10 cellular contexts compared by ENCODE assay signal in genomic region chr9:95031711-95032461, GRCh38.
DNase-seq lines count a peak whose midpoint lies in the region; ATAC-seq, FAIRE-seq and TF ChIP-seq lines count a peak whose summit lies in the region.
"Had no signal": no experiment of that assay in that cellular context is flagged by ENCODE, and none has a peak within 500 bp of the region (broad histone marks: within the 10 kb centered on the region; RNA-seq: fewer than 3 reads in every experiment).

No MANE protein-coding gene starts in this region.

- peak overlapping the region in 1 of 2 experiments; percentile 2; a peak in 1 of 4 replicates for H4K8ac ChIP-seq in IMR-90 (ENCODE audit: low read depth in 2 of 2, low read length in 2 of 2)
- H4K8ac ChIP-seq in trophoblast cell (ENCODE audit: low read depth, low read length), result no peak overlapping the region

- H2AFZ ChIP-seq in IMR-90 (replicated peaks; ENCODE audit: low read length, poor library complexity), result no peak overlapping the region
- no peak overlapping the region for H2AFZ ChIP-seq in OCI-LY7 (ENCODE audit: low read length)
- H2AFZ ChIP-seq in keratinocyte (ENCODE audit: control insufficient read depth, low read length), result no peak overlapping the region
- no peak overlapping the region for H2AFZ ChIP-seq in trophoblast cell (ENCODE audit: insufficient read depth, low read length, poor library complexity)

- H3K4me1 ChIP-seq in IMR-90 (ENCODE audit: control insufficient read depth, insufficient read depth, low read length) (peaks cover 39% of the 10 kb centered on the region), OCI-LY7 (ENCODE audit: insufficient read depth, low read length, poor library complexity, severe bottlenecking) (peaks cover 18% of the 10 kb centered on the region), keratinocyte (ENCODE audit: control insufficient read depth, extremely low read depth, insufficient read depth, low read length) (peaks cover 37% of the 10 kb centered on the region), stomach (peaks cover 62 to 96% (median 81%) of the 10 kb centered on the region in 4 donors), trophoblast cell (ENCODE audit: control insufficient read depth in 1 of 2, insufficient read depth in 2 of 2, low read length in 2 of 2) (peaks cover 3 to 8% of the 10 kb centered on the region in 2 experiments)

- FAIRE-seq in keratinocyte (lab: Jason Lieb, UNC), result no peak

- TF ChIP-seq POLR2A in IMR-90 (IDR thresholded peaks at IDR 0.05; ENCODE audit: low read depth, low read length) (no peak), stomach (IDR thresholded peaks at IDR 0.05) (no peak)

- no TSS peak for BruUV-seq in IMR-90 (replicated peaks; lab: Mats Ljungman, UMichigan)
- BruUV-seq in OCI-LY7 (replicated peaks; lab: Mats Ljungman, UMichigan), result no TSS peak

- TF ChIP-seq CTCF in IMR-90 (conservative IDR thresholded peaks at IDR 0.05; ENCODE audit: low read depth, low read length), result no peak
- TF ChIP-seq CTCF in OCI-LY7 (conservative IDR thresholded peaks at IDR 0.05; ENCODE audit: low read length), result no peak
- TF ChIP-seq CTCF in keratinocyte (optimal IDR thresholded peaks at IDR 0.05 in 1 of 3, IDR thresholded peaks at IDR 0.05 in 1 of 3, conservative IDR thresholded peaks at IDR 0.05 in 1 of 3; ENCODE audit: extremely low read depth in 1 of 3, insufficient read depth in 2 of 3, low read length in 3 of 3), result no peak
- TF ChIP-seq CTCF in stomach (IDR thresholded peaks at IDR 0.05), result no peak

- H3K9me3 ChIP-seq in IMR-90 (ENCODE audit: control insufficient read depth, insufficient read depth, low read length) (no peaks in the 10 kb centered on the region), OCI-LY7 (ENCODE audit: low read length) (no peaks in the 10 kb centered on the region), keratinocyte (ENCODE audit: control insufficient read depth, low read depth, low read length) (no peaks in the 10 kb centered on the region), stomach (no peaks in the 10 kb centered on the region), trophoblast cell (ENCODE audit: insufficient read depth, low read depth, low read length) (no peaks in the 10 kb centered on the region)

- H3K18ac ChIP-seq in IMR-90 (ENCODE audit: low read depth, low read length), result no peak overlapping the region
- H3K18ac ChIP-seq in trophoblast cell (ENCODE audit: low read length), result no peak overlapping the region

- H3K4me2 ChIP-seq in IMR-90 (ENCODE audit: low read depth, low read length) (no peak overlapping the region), OCI-LY7 (ENCODE audit: low read length) (peak overlapping the region; percentile 39; the same call in 1 of the 2 replicates), keratinocyte (ENCODE audit: control insufficient read depth, extremely low read depth, insufficient read depth, low read depth, low read length) (peak overlapping the region; percentile 4), trophoblast cell (ENCODE audit: low read length) (no peak overlapping the region)

- no peak for DNase-seq in IMR-90
- peak; percentile 11 for DNase-seq in OCI-LY7 (ENCODE audit: low spot score)
- no peak for DNase-seq in keratinocyte (ENCODE audit: low read depth, low spot score)
- peak; percentile 83 for DNase-seq in stomach
- no peak for DNase-seq in stimulated activated CD4-positive, alpha-beta T cell treated with anti-CD3 and anti-CD28 coated beads, Interleukin-4, amount 100 ng/mL, for 4 hours
- DNase-seq in trophoblast cell, result no peak
- no peak for DNase-seq in activated effector memory CD4-positive, alpha-beta T cell treated with anti-CD3 and anti-CD28 coated beads, Interleukin-2, amount 50 U/mL, for 16 hours
- DNase-seq: activated naive CD4-positive, alpha-beta T cell treated with anti-CD3 and anti-CD28 coated beads, Interleukin-2, amount 10 ng/mL, durations not matched to agents 7 days and 5 days; NCI-H1694 had no signal

- H4K20me1 ChIP-seq in IMR-90 (ENCODE audit: insufficient read depth, low read length), result peaks cover 57% of the 10 kb centered on the region
- H4K20me1 ChIP-seq in OCI-LY7 (ENCODE audit: insufficient read depth, low read length), result no peaks in the 10 kb centered on the region
- H4K20me1 ChIP-seq in keratinocyte (ENCODE audit: control insufficient read depth, extremely low read depth, insufficient read depth, low read length), result no peaks in the 10 kb centered on the region

- H2AK5ac ChIP-seq in IMR-90 (ENCODE audit: low read depth, low read length), result no peak overlapping the region
- H2AK5ac ChIP-seq in trophoblast cell (ENCODE audit: low read length), result no peak overlapping the region

- no peak overlapping the region for H3K14ac ChIP-seq in IMR-90 (replicated peaks; ENCODE audit: low read depth, low read length)
- H3K14ac ChIP-seq in trophoblast cell (ENCODE audit: low read length), result no peak overlapping the region

- H3K27me3 ChIP-seq in IMR-90 (ENCODE audit: control insufficient read depth, insufficient read depth, low read length), result no peaks in the 10 kb centered on the region
- no peaks in the 10 kb centered on the region for H3K27me3 ChIP-seq in keratinocyte (ENCODE audit: control insufficient read depth, extremely low read depth, insufficient read depth, low read length)
- H3K27me3 ChIP-seq in stomach, result no peaks in the 10 kb centered on the region
- H3K27me3 ChIP-seq in trophoblast cell (ENCODE audit: insufficient read depth, low read length), result no peaks in the 10 kb centered on the region

- H3K4ac ChIP-seq in IMR-90 (ENCODE audit: low read depth, low read length) (no peak overlapping the region), trophoblast cell (ENCODE audit: low read depth, low read length) (no peak overlapping the region)

- no peak overlapping the region for H2BK120ac ChIP-seq in IMR-90 (ENCODE audit: low read depth, low read length)
- H2BK120ac ChIP-seq in trophoblast cell (ENCODE audit: insufficient read depth, low read length, poor library complexity), result no peak overlapping the region

- H3K56ac ChIP-seq in IMR-90 (ENCODE audit: extremely low read depth, insufficient read depth, low read length), result no peak overlapping the region

- H4K91ac ChIP-seq in IMR-90 (ENCODE audit: insufficient read depth, low read depth, low read length), result no peak overlapping the region
- no peak overlapping the region for H4K91ac ChIP-seq in trophoblast cell (ENCODE audit: low read depth, low read length)

- intact Hi-C loops in IMR-90 (cut with micrococcal nuclease) (no loop called here), OCI-LY7 (cut with micrococcal nuclease; ENCODE audit: unreplicated experiment) (no loop called here), stomach (cut with DNase I; ENCODE audit: low total_unique reads) (no loop called here)

- CTCF ChIA-PET in IMR-90 (lab: Yijun Ruan, JAX) (interaction anchor here (1.8 kb wide), 1 partner anchor 350 kb away, joined by 4 read pairs; no protein-coding TSS in a partner anchor), OCI-LY7 (lab: Charles Lee; ENCODE audit: unreplicated experiment) (no interaction called here)

- H3K79me1 ChIP-seq in IMR-90 (ENCODE audit: low read depth in 1 of 2, low read length in 2 of 2) (peaks cover 30 to 81% of the 10 kb centered on the region in 2 experiments), trophoblast cell (ENCODE audit: low read length) (no peaks in the 10 kb centered on the region)

- no peaks in the 10 kb centered on the region for H3K9me2 ChIP-seq in OCI-LY7 (ENCODE audit: insufficient read depth, low read length)

- TF ChIP-seq EP300 in stomach (IDR thresholded peaks at IDR 0.05), result no peak

- H4K5ac ChIP-seq in IMR-90 (ENCODE audit: low read depth, low read length), result no peak overlapping the region

- H3K23ac ChIP-seq in IMR-90 (ENCODE audit: low read depth, low read length) (0 out of 2 replicates have a peak overlapping the region, but pooled peaks have one; percentile 35), trophoblast cell (ENCODE audit: low read length) (no peak overlapping the region)

- H3K9ac ChIP-seq in IMR-90 (ENCODE audit: low read depth, low read length), result no peak overlapping the region
- no peak overlapping the region for H3K9ac ChIP-seq in keratinocyte (ENCODE audit: control insufficient read depth, extremely low read depth, insufficient read depth, low read length)
- H3K9ac ChIP-seq in trophoblast cell (ENCODE audit: low read length), result no peak overlapping the region

- no peak for TF ChIP-seq RAD21 in IMR-90 (IDR thresholded peaks at IDR 0.05; ENCODE audit: low read length)

- POLR2A ChIA-PET in IMR-90 (lab: Charles Lee; ENCODE audit: unreplicated experiment), result no interaction called here
- POLR2A ChIA-PET in OCI-LY7 (lab: Charles Lee), result no interaction called here

- H3K4me3 ChIP-seq in IMR-90 (ENCODE audit: insufficient read depth, low read depth, low read length) (no peak overlapping the region), OCI-LY7 (ENCODE audit: low read depth, low read length, poor library complexity, severe bottlenecking) (no peak overlapping the region), keratinocyte (ENCODE audit: control insufficient read depth in 2 of 3, extremely low read depth in 1 of 3, insufficient read depth in 2 of 3, low read depth in 1 of 3, low read length in 3 of 3) (no peak overlapping the region), stomach (no peak overlapping the region), trophoblast cell (ENCODE audit: low read depth, low read length) (no peak overlapping the region)

- H3K27ac ChIP-seq in IMR-90 (ENCODE audit: insufficient read depth, low read length) (no peak overlapping the region), OCI-LY7 (ENCODE audit: low read depth, low read length, poor library complexity, severe bottlenecking) (no peak overlapping the region), keratinocyte (ENCODE audit: control insufficient read depth, insufficient read depth, low read length) (peak overlapping the region; percentile 30), stomach (peak overlapping the region; percentile 75 to 80 (median 79)), trophoblast cell (ENCODE audit: low read depth, low read length) (no peak overlapping the region)

- WGBS in IMR-90 (ENCODE audit: extremely low coverage in 2 of 2, insufficient read length in 1 of 2), 2 experiments, result 100% methylated on average over 2 of the region's 5 CpGs; no CpG with 5 or more reads in 1 of the 2 experiments
- WGBS in stomach, 5 donors, result 28 to 44% (median 36%) methylated on average over 5 of the region's 5 CpGs
- WGBS in trophoblast cell (ENCODE audit: extremely low coverage, insufficient coverage, insufficient read length), result no CpG with 5 or more reads among the region's 5 CpGs

- H2BK20ac ChIP-seq in IMR-90 (ENCODE audit: low read depth, low read length), result no peak overlapping the region

- no peak overlapping the region for H4K12ac ChIP-seq in trophoblast cell (ENCODE audit: low read depth, low read length)

- H2BK15ac ChIP-seq in IMR-90 (ENCODE audit: low read depth, low read length), result no peak overlapping the region

- no peak for ATAC-seq in IMR-90 (ENCODE audit: low read depth)
- ATAC-seq in HG03460 (IDR thresholded peaks at IDR 0.05; ENCODE audit: unreplicated experiment), result no peak

- no peak overlapping the region for H2BK12ac ChIP-seq in trophoblast cell (ENCODE audit: low read length)

- dilution Hi-C loops in IMR-90 (cut with HindIII; ENCODE audit: low sequenced_read_pairs, unreplicated experiment), result no loop called here
- dilution Hi-C loops in keratinocyte (cut with MboI; ENCODE audit: extremely low pct_ligation_motif_present, low sequenced_read_pairs), result no loop called here

- in situ Hi-C loops in IMR-90 (cut with MboI; ENCODE audit: low sequenced_read_pairs), result no loop called here

- peaks cover 26% of the 10 kb centered on the region for H3K9me1 ChIP-seq in IMR-90 (ENCODE audit: insufficient read depth, low read length)
- H3K9me1 ChIP-seq in keratinocyte (ENCODE audit: control insufficient read depth, extremely low read depth, insufficient read depth, low read length), result no peaks in the 10 kb centered on the region

- no peak overlapping the region for H2BK5ac ChIP-seq in IMR-90 (ENCODE audit: low read depth, low read length, poor library complexity, severe bottlenecking)
- no peak overlapping the region for H2BK5ac ChIP-seq in trophoblast cell (ENCODE audit: low read depth, low read length, poor library complexity)

- H3K79me2 ChIP-seq in OCI-LY7 (ENCODE audit: insufficient read depth, low read depth, low read length), result no peaks in the 10 kb centered on the region
- peaks cover 74% of the 10 kb centered on the region for H3K79me2 ChIP-seq in keratinocyte (ENCODE audit: control insufficient read depth, insufficient read depth, low read length)
- peaks cover 1% of the 10 kb centered on the region for H3K79me2 ChIP-seq in trophoblast cell (ENCODE audit: control insufficient read depth, insufficient read depth, low read length, poor library complexity)

- peaks cover 38% of the 10 kb centered on the region for H3K36me3 ChIP-seq in IMR-90 (ENCODE audit: control insufficient read depth, insufficient read depth, low read length)
- no peaks in the 10 kb centered on the region for H3K36me3 ChIP-seq in OCI-LY7 (ENCODE audit: insufficient read depth, low read length)
- peaks cover 3 to 10% of the 10 kb centered on the region in 2 experiments for H3K36me3 ChIP-seq in keratinocyte (ENCODE audit: control insufficient read depth in 2 of 2, extremely low read depth in 1 of 2, insufficient read depth in 2 of 2, low read length in 2 of 2)
- H3K36me3 ChIP-seq in stomach, result peaks cover 0 to 5% (median 0%) of the 10 kb centered on the region in 4 donors
- peaks cover 7 to 8% of the 10 kb centered on the region in 2 experiments for H3K36me3 ChIP-seq in trophoblast cell (ENCODE audit: control insufficient read depth in 1 of 2, insufficient read depth in 2 of 2, low read length in 2 of 2)

- H2AK9ac ChIP-seq in IMR-90 (replicated peaks; ENCODE audit: low read depth, low read length, poor library complexity), result no peak overlapping the region

Comparison
In these comparisons a context has a peak if more than half of its experiments do, and no peak if none do; other contexts are left out.
1. DNase-seq: peak in OCI-LY7 (single experiment) and stomach (single experiment); none in IMR-90 (single experiment), keratinocyte (single experiment), stimulated activated CD4-positive, alpha-beta T cell treated with anti-CD3 and anti-CD28 coated beads, Interleukin-4, amount 100 ng/mL, for 4 hours (0 of 2), trophoblast cell (0 of 2) and activated effector memory CD4-positive, alpha-beta T cell treated with anti-CD3 and anti-CD28 coated beads, Interleukin-2, amount 50 U/mL, for 16 hours (single experiment).
2. H3K27ac ChIP-seq: peak in keratinocyte (single experiment) and stomach (5 of 5); none in IMR-90 (single experiment), OCI-LY7 (single experiment) and trophoblast cell (single experiment).
3. H3K4me2 ChIP-seq: peak in OCI-LY7 (single experiment) and keratinocyte (single experiment); none in IMR-90 (single experiment) and trophoblast cell (single experiment).